15 cellular contexts compared by ENCODE assay signal in genomic region chr18:54713386-54713785, GRCh38.
"Had no signal": no experiment of that assay in that cellular context is flagged by ENCODE, and none has a peak within 500 bp of the region (broad histone marks: within the 10 kb centered on the region; RNA-seq: fewer than 3 reads in every experiment).

No MANE protein-coding gene starts in this region.

- H3K27ac Mint-ChIP-seq: activated naive CD4-positive, alpha-beta T cell treated with anti-CD3 and anti-CD28 coated beads for 36 hours; naive B cell; stimulated activated effector memory CD8-positive, alpha-beta T cell treated with anti-CD3 and anti-CD28 coated beads, Interleukin-12 subunit alpha, Interleukin-12 subunit beta, amount 100 ng/mL, for 72 hours had no signal

- H3K4me3 ChIP-seq: adrenal gland, cardiac muscle cell, pancreas, thoracic aorta, upper lobe of right lung had no signal

- H3K27ac ChIP-seq: adrenal gland, cardiac muscle cell, pancreas, thoracic aorta, upper lobe of right lung had no signal

- H3K9me3 ChIP-seq: adrenal gland, pancreas, thoracic aorta, upper lobe of right lung had no signal

- H3K36me3 Mint-ChIP-seq: naive B cell; stimulated activated effector memory CD8-positive, alpha-beta T cell treated with anti-CD3 and anti-CD28 coated beads, Interleukin-12 subunit alpha, Interleukin-12 subunit beta, amount 100 ng/mL, for 72 hours had no signal

- H3K4me1 ChIP-seq: adrenal gland, pancreas, upper lobe of right lung had no signal

- H3K9me3 Mint-ChIP-seq: activated naive CD4-positive, alpha-beta T cell treated with anti-CD3 and anti-CD28 coated beads for 36 hours; naive B cell; stimulated activated effector memory CD8-positive, alpha-beta T cell treated with anti-CD3 and anti-CD28 coated beads, Interleukin-12 subunit alpha, Interleukin-12 subunit beta, amount 100 ng/mL, for 72 hours had no signal

- H3K27me3 ChIP-seq: pancreas, upper lobe of right lung had no signal

- DNase-seq: activated naive CD4-positive, alpha-beta T cell treated with anti-CD3 and anti-CD28 coated beads for 36 hours; adrenal gland; islet precursor cell; naive B cell; pancreas; stimulated activated CD4-positive, alpha-beta T cell treated with anti-CD3 and anti-CD28 coated beads, Interleukin-2, amount 100 ng/mL, for 24 hours; SW 1271; T-helper 9 cell; upper lobe of right lung had no signal

- H3K36me3 ChIP-seq: adrenal gland, cardiac muscle cell, pancreas, thoracic aorta, upper lobe of right lung had no signal

- H3K4me3 Mint-ChIP-seq: activated naive CD4-positive, alpha-beta T cell treated with anti-CD3 and anti-CD28 coated beads for 36 hours; naive B cell; stimulated activated effector memory CD8-positive, alpha-beta T cell treated with anti-CD3 and anti-CD28 coated beads, Interleukin-12 subunit alpha, Interleukin-12 subunit beta, amount 100 ng/mL, for 72 hours had no signal

- ATAC-seq: activated CD4-positive, CD25-positive, alpha-beta regulatory T cell treated with anti-CD3 and anti-CD28 coated beads, Interleukin-2, amount 50 U/mL, for 24 hours; left lobe of liver; pancreas; sciatic nerve; stimulated activated effector memory CD8-positive, alpha-beta T cell treated with anti-CD3 and anti-CD28 coated beads, Interleukin-12 subunit alpha, Interleukin-12 subunit beta, amount 100 ng/mL, for 72 hours; upper lobe of right lung had no signal
